In genomic region chr6:2999005-2999620, GRCh38 we compare ENCODE assay signal across 8 cellular contexts. TPM values are rescaled to one million over a fixed set of nuclear protein-coding genes. Genes with fewer than 3 reads are reported as not detected.
A peak's percentile ranks its signal among the peaks of the same experiment; 100 is the strongest.
DNase-seq lines count a peak whose midpoint lies in the region; ATAC-seq and TF ChIP-seq lines count a peak whose summit lies in the region.

No MANE protein-coding gene starts in this region.

- H3K4me3 Mint-ChIP-seq in HFFc6, result peak overlapping the region; percentile 89
- H3K4me3 Mint-ChIP-seq in brain, result peak overlapping the region; percentile 87 to 98 (median 95)
- peak overlapping the region; percentile 85 to 91 for H3K4me3 Mint-ChIP-seq in stimulated activated naive B cell treated with anti-CD40 and anti-IgM and Interleukin-4, amounts not matched to agents 10 μg/mL and 1 μg/mL and 100 μg/mL, for 72 hours

- DNase-seq in NCI-H524 treated with DMSO at 0.1 percent for 48 hours (lab: John Stamatoyannopoulos, UW), result peak; percentile 36
- DNase-seq in NCI-H524 (lab: John Stamatoyannopoulos, UW), result no peak
- DNase-seq in HFFc6, result peak; percentile 62
- DNase-seq in NCI-H226, result peak; percentile 62
- no peak for DNase-seq in stimulated activated naive B cell treated with anti-CD40 and anti-IgM and Interleukin-4, amounts not matched to agents 10 μg/mL and 1 μg/mL and 100 μg/mL, for 72 hours
- DNase-seq in NCI-H82 (lab: John Stamatoyannopoulos, UW), result no peak

- peak overlapping the region; percentile 5 for H3K27ac ChIP-seq in layer of hippocampus (ENCODE audit: low read depth, low read length)

- H3K27me3 ChIP-seq in layer of hippocampus (ENCODE audit: control insufficient read depth, insufficient read depth, low read length), result no peaks in the 10 kb centered on the region

- peak overlapping the region; percentile 74 for H3K27ac Mint-ChIP-seq in HFFc6
- H3K27ac Mint-ChIP-seq in brain, result peak overlapping the region; percentile 90 to 95 (median 93)
- no peak overlapping the region for H3K27ac Mint-ChIP-seq in stimulated activated naive B cell treated with anti-CD40 and anti-IgM and Interleukin-4, amounts not matched to agents 10 μg/mL and 1 μg/mL and 100 μg/mL, for 72 hours

- no peaks in the 10 kb centered on the region for H3K27me3 Mint-ChIP-seq in HFFc6 (ENCODE audit: insufficient read depth)
- no peaks in the 10 kb centered on the region for H3K27me3 Mint-ChIP-seq in brain
- no peaks in the 10 kb centered on the region for H3K27me3 Mint-ChIP-seq in stimulated activated naive B cell treated with anti-CD40 and anti-IgM and Interleukin-4, amounts not matched to agents 10 μg/mL and 1 μg/mL and 100 μg/mL, for 72 hours

- TF ChIP-seq CTCF in HFFc6 (IDR thresholded peaks at IDR 0.05) (no peak), brain (conservative IDR thresholded peaks at IDR 0.05) (no peak)

- H3K36me3 Mint-ChIP-seq in HFFc6 (ENCODE audit: low read depth) (no peaks in the 10 kb centered on the region), brain (peaks cover 14% of the 10 kb centered on the region)
- peaks cover 3 to 8% of the 10 kb centered on the region in 2 donors for H3K36me3 Mint-ChIP-seq in stimulated activated naive B cell treated with anti-CD40 and anti-IgM and Interleukin-4, amounts not matched to agents 10 μg/mL and 1 μg/mL and 100 μg/mL, for 72 hours

- H3K4me1 Mint-ChIP-seq in HFFc6 (ENCODE audit: low read depth), result peaks cover 35% of the 10 kb centered on the region
- peaks cover 33% of the 10 kb centered on the region for H3K4me1 Mint-ChIP-seq in brain
- peaks cover 15 to 22% of the 10 kb centered on the region in 2 donors for H3K4me1 Mint-ChIP-seq in stimulated activated naive B cell treated with anti-CD40 and anti-IgM and Interleukin-4, amounts not matched to agents 10 μg/mL and 1 μg/mL and 100 μg/mL, for 72 hours

- H3K9me3 Mint-ChIP-seq in HFFc6 (no peaks in the 10 kb centered on the region), brain (no peaks in the 10 kb centered on the region)
- no peaks in the 10 kb centered on the region for H3K9me3 Mint-ChIP-seq in stimulated activated naive B cell treated with anti-CD40 and anti-IgM and Interleukin-4, amounts not matched to agents 10 μg/mL and 1 μg/mL and 100 μg/mL, for 72 hours

- peak; percentile 44 to 63 for ATAC-seq in stimulated activated naive B cell treated with anti-CD40 and anti-IgM and Interleukin-4, amounts not matched to agents 10 μg/mL and 1 μg/mL and 100 μg/mL, for 72 hours (replicated peaks)

RNA-seq across cellular contexts. Expression of gene NQO2, which starts 0.6 kb away (rescaled TPM):
- 10 to 100 TPM; 28.9 to 48.6 (median 43.6) TPM for total RNA-seq in HFFc6 (2021; fragmentation: NEBNext Ultra II Directional; extraction: Animal tissue kit (Norgen Biotek cat#: 25700))
- 16.8 TPM for polyA plus RNA-seq in brain (ENCODE audit: insufficient read depth, low read depth, low replicate concordance)

RNA-seq across cellular contexts. Expression of gene SERPINB6, which starts 27.7 kb away (rescaled TPM):
- total RNA-seq in HFFc6 (2021; fragmentation: NEBNext Ultra II Directional; extraction: Animal tissue kit (Norgen Biotek cat#: 25700)), result 100 to 1,000 TPM; 109 to 142 (median 134) TPM
- polyA plus RNA-seq in brain (ENCODE audit: insufficient read depth, low read depth, low replicate concordance), result 50.6 TPM

Comparison
In these comparisons a context has a peak if more than half of its experiments do, and no peak if none do; other contexts are left out.
1. DNase-seq: peak in NCI-H524 treated with DMSO at 0.1 percent for 48 hours (single experiment), HFFc6 (single experiment) and NCI-H226 (single experiment); none in NCI-H524 (0 of 2), stimulated activated naive B cell treated with anti-CD40 and anti-IgM and Interleukin-4, amounts not matched to agents 10 μg/mL and 1 μg/mL and 100 μg/mL, for 72 hours (single experiment) and NCI-H82 (single experiment).
2. Peak in every context shown above with its lines, with median percentiles within 50 percentile points of each other: H3K4me3 Mint-ChIP-seq.